9 cellular contexts compared by ENCODE assay signal in the genomic region with DNA sequence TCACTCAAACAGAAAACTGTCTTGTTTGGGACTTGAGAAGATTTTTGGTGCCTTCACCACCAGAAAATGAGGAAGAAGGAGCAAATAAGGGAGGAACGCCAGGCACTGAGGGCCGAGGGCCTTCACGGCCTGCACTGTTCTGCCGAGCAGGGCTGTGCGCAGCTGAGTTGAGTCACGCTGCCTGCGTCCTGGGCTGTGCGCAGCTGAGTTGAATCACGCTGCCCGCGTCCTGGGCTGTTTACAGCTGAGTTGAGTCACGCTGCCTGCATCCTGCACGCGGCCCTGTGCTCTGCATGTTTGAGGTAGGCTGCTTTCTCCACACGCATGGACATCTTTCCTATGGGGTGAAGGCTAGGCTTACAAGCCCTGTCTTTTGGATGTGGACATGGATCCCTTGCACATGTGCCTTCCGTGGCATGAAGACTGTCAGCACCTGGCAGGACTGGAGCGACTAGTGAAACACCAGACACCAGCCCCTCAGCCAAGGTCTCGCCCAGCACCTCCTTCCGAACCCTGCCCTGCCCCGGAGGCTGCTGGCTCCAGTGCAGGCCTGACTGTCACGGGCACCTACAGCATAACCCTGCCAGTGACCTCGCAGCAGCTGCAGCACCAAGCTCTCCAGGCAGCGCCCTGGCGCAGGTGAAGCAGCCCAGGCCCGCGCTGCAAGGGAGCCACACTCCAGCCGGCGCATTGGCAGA.
A peak's percentile ranks its signal among the peaks of the same experiment; 100 is the strongest.
DNase-seq lines count a peak whose midpoint lies in the region; ATAC-seq and TF ChIP-seq lines count a peak whose summit lies in the region.
"Had no signal": no experiment of that assay in that cellular context is flagged by ENCODE, and none has a peak within 500 bp of the region (broad histone marks: within the 10 kb centered on the region; RNA-seq: fewer than 3 reads in every experiment).

No MANE protein-coding gene starts in this region.

- H3K4me3 Mint-ChIP-seq in HFFc6: peak overlapping the region; percentile 56; the same call in 1 of the 2 replicates
- H3K4me3 Mint-ChIP-seq in CD4-positive, alpha-beta memory T cell: no peak overlapping the region

- H3K79me2 ChIP-seq in SK-N-SH (ENCODE audit: insufficient read depth): no peaks in the 10 kb centered on the region
- H3K79me2 ChIP-seq in hepatocyte: no peaks in the 10 kb centered on the region

- H3K36me3 ChIP-seq in SK-N-SH (replicated peaks in 1 of 2; ENCODE audit: control insufficient read depth in 1 of 2, insufficient read depth in 2 of 2, low read length in 1 of 2): no peaks in the 10 kb centered on the region
- H3K36me3 ChIP-seq in hepatocyte (replicated peaks; ENCODE audit: insufficient read depth, low read depth): no peaks in the 10 kb centered on the region
- H3K36me3 ChIP-seq in CD4-positive, alpha-beta memory T cell (ENCODE audit: insufficient read depth, low read length): no peaks in the 10 kb centered on the region
- H3K36me3 ChIP-seq: heart left ventricle had no signal

- ATAC-seq in GM19463 (IDR thresholded peaks at IDR 0.05; ENCODE audit: unreplicated experiment): no peak
- ATAC-seq in HG02610 (IDR thresholded peaks at IDR 0.05; ENCODE audit: unreplicated experiment): no peak

- no peaks in the 10 kb centered on the region for H4K20me1 ChIP-seq in SK-N-SH (ENCODE audit: insufficient read depth)
- H4K20me1 ChIP-seq in hepatocyte (ENCODE audit: insufficient read depth, poor library complexity, severe bottlenecking): no peaks in the 10 kb centered on the region

- H3K27ac ChIP-seq in SK-N-SH (ENCODE audit: low read depth in 2 of 2, low read length in 1 of 2) (no peak overlapping the region), hepatocyte (peak overlapping the region; percentile 68)
- H3K27ac ChIP-seq in CD4-positive, alpha-beta memory T cell (ENCODE audit: low read depth, low read length): no peak overlapping the region
- H3K27ac ChIP-seq: heart left ventricle had no signal

- peaks cover 4% of the 10 kb centered on the region for H3K27me3 Mint-ChIP-seq in HFFc6 (ENCODE audit: insufficient read depth)
- H3K27me3 Mint-ChIP-seq in CD4-positive, alpha-beta memory T cell: peaks cover 11 to 17% of the 10 kb centered on the region in 2 donors

- H3K27me3 ChIP-seq in SK-N-SH (ENCODE audit: insufficient read depth) (peaks cover 10% of the 10 kb centered on the region; the same call in 1 of the 2 replicates), hepatocyte (no peaks in the 10 kb centered on the region)
- H3K27me3 ChIP-seq in CD4-positive, alpha-beta memory T cell (ENCODE audit: insufficient read depth, low read length): no peaks in the 10 kb centered on the region

- intact Hi-C loops in CD4-positive, alpha-beta memory T cell (cut with micrococcal nuclease): no loop called here

- H2AFZ ChIP-seq in SK-N-SH (ENCODE audit: low read depth) (no peak overlapping the region; the same call in 1 of the 2 replicates), hepatocyte (no peak overlapping the region)

- peak overlapping the region; percentile 96 for H3K27ac Mint-ChIP-seq in HFFc6
- no peak overlapping the region for H3K27ac Mint-ChIP-seq in CD4-positive, alpha-beta memory T cell

- CTCF ChIA-PET in SK-N-SH (lab: Yijun Ruan, JAX): interaction anchor here (1.5 to 3.8 kb wide), 3 partner anchors 23 to 178 kb away, joined by 4 to 14 read pairs (median 5); no protein-coding TSS in a partner anchor
- CTCF ChIA-PET in CD4-positive, alpha-beta memory T cell (lab: Charles Lee; ENCODE audit: partially characterized antibody): no interaction called here

- H3K4me3 ChIP-seq in SK-N-SH (ENCODE audit: low read depth in 2 of 2, low read length in 1 of 2): no peak overlapping the region
- H3K4me3 ChIP-seq in hepatocyte: no peak overlapping the region
- no peak overlapping the region for H3K4me3 ChIP-seq in CD4-positive, alpha-beta memory T cell (ENCODE audit: low read length in 2 of 2)
- H3K4me3 ChIP-seq: heart left ventricle had no signal

- peak overlapping the region; percentile 6; the same call in 1 of the 2 replicates for H3K9ac ChIP-seq in SK-N-SH

- H3K4me2 ChIP-seq in SK-N-SH: no peak overlapping the region
- no peak overlapping the region for H3K4me2 ChIP-seq in hepatocyte

- no peak for TF ChIP-seq EP300 in SK-N-SH (IDR thresholded peaks at IDR 0.05; ENCODE audit: borderline replicate concordance in 1 of 2, low read depth in 1 of 2, low read length in 1 of 2)

- POLR2A ChIA-PET in SK-N-SH (lab: Yijun Ruan, JAX): no interaction called here
- POLR2A ChIA-PET in CD4-positive, alpha-beta memory T cell (lab: Charles Lee; ENCODE audit: partially characterized antibody): interaction anchor here (1.2 kb wide), 1 partner anchor 10 kb away, joined by 3 read pairs; no protein-coding TSS in a partner anchor

- TF ChIP-seq CTCF in HFFc6 (IDR thresholded peaks at IDR 0.05) (no peak), SK-N-SH (IDR thresholded peaks at IDR 0.05) (no peak), hepatocyte (IDR thresholded peaks at IDR 0.05; ENCODE audit: poor library complexity) (no peak)

- H3K4me1 ChIP-seq in SK-N-SH (ENCODE audit: control insufficient read depth in 1 of 2, insufficient read depth in 2 of 2, low read depth in 1 of 2, low read length in 1 of 2) (no peaks in the 10 kb centered on the region), hepatocyte (ENCODE audit: insufficient read depth) (no peaks in the 10 kb centered on the region)
- H3K4me1 ChIP-seq in CD4-positive, alpha-beta memory T cell (ENCODE audit: insufficient read depth, low read length): no peaks in the 10 kb centered on the region
- H3K4me1 ChIP-seq: heart left ventricle had no signal

- H3F3A ChIP-seq in SK-N-SH (replicated peaks; ENCODE audit: insufficient read depth): no peaks in the 10 kb centered on the region

- no peaks in the 10 kb centered on the region for H3K9me3 ChIP-seq in SK-N-SH
- no peaks in the 10 kb centered on the region for H3K9me3 ChIP-seq in hepatocyte (ENCODE audit: low read depth)
- H3K9me3 ChIP-seq in CD4-positive, alpha-beta memory T cell (ENCODE audit: control insufficient read depth in 1 of 2, low read length in 2 of 2): no peaks in the 10 kb centered on the region
- H3K9me3 ChIP-seq: heart left ventricle had no signal

- WGBS in SK-N-SH (ENCODE audit: low lambda C conversion rate): 34% methylated on average over 28 of the region's 28 CpGs
- WGBS in hepatocyte (ENCODE audit: low lambda C conversion rate, missing lambda C conversion rate): 79% methylated on average over 28 of the region's 28 CpGs

- peaks cover 21% of the 10 kb centered on the region for H3K4me1 Mint-ChIP-seq in HFFc6 (ENCODE audit: low read depth)
- no peaks in the 10 kb centered on the region for H3K4me1 Mint-ChIP-seq in CD4-positive, alpha-beta memory T cell

- no peaks in the 10 kb centered on the region for H3K36me3 Mint-ChIP-seq in HFFc6 (ENCODE audit: low read depth)
- no peaks in the 10 kb centered on the region for H3K36me3 Mint-ChIP-seq in CD4-positive, alpha-beta memory T cell

- no peaks in the 10 kb centered on the region for H3K9me2 ChIP-seq in SK-N-SH
- H3K9me2 ChIP-seq in hepatocyte (replicated peaks; ENCODE audit: insufficient read depth): no peaks in the 10 kb centered on the region

- TF ChIP-seq RAD21 in SK-N-SH (IDR thresholded peaks at IDR 0.05; ENCODE audit: low read length): no peak

- DNase-seq in AG08396 (ENCODE audit: low spot score) (peak; percentile 87), HFFc6 (peak; percentile 88), SK-N-SH (no peak), hepatocyte (ENCODE audit: low spot score) (peak; percentile 80)
- DNase-seq in central memory CD4-positive, alpha-beta T cell: no peak
- DNase-seq in CD4-positive, alpha-beta memory T cell: no peak

- no peaks in the 10 kb centered on the region for H3K9me3 Mint-ChIP-seq in HFFc6
- no peaks in the 10 kb centered on the region for H3K9me3 Mint-ChIP-seq in CD4-positive, alpha-beta memory T cell

TF ChIP-seq in SK-N-SH, 30 proteins besides CTCF, POLR2A, EP300 and RAD21 (continues in another document):
- TF ChIP-seq RXRA (IDR thresholded peaks at IDR 0.05; ENCODE audit: borderline replicate concordance, low read depth): no peak
- no peak for TF ChIP-seq RCOR1 (IDR thresholded peaks at IDR 0.05; ENCODE audit: low read length)
- TF ChIP-seq, protein P1, sequence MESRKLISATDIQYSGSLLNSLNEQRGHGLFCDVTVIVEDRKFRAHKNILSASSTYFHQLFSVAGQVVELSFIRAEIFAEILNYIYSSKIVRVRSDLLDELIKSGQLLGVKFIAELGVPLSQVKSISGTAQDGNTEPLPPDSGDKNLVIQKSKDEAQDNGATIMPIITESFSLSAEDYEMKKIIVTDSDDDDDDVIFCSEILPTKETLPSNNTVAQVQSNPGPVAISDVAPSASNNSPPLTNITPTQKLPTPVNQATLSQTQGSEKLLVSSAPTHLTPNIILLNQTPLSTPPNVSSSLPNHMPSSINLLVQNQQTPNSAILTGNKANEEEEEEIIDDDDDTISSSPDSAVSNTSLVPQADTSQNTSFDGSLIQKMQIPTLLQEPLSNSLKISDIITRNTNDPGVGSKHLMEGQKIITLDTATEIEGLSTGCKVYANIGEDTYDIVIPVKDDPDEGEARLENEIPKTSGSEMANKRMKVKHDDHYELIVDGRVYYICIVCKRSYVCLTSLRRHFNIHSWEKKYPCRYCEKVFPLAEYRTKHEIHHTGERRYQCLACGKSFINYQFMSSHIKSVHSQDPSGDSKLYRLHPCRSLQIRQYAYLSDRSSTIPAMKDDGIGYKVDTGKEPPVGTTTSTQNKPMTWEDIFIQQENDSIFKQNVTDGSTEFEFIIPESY (IDR thresholded peaks at IDR 0.05; ENCODE audit: borderline replicate concordance, low read depth): no peak
- no peak for TF ChIP-seq FOXJ3 (CRISPR knock-in tag; IDR thresholded peaks at IDR 0.05)
- TF ChIP-seq YY1 (IDR thresholded peaks at IDR 0.05; ENCODE audit: low read depth): no peak
- TF ChIP-seq MEF2A (IDR thresholded peaks at IDR 0.05; ENCODE audit: borderline replicate concordance, low read depth): no peak
- TF ChIP-seq TCF12 (IDR thresholded peaks at IDR 0.05): peak; percentile 78

Comparison
In these comparisons a context has a peak if more than half of its experiments do, and no peak if none do; other contexts are left out.
1. DNase-seq: peak in AG08396 (single experiment), HFFc6 (single experiment) and hepatocyte (single experiment); none in SK-N-SH (single experiment), central memory CD4-positive, alpha-beta T cell (single experiment) and CD4-positive, alpha-beta memory T cell (0 of 5).